11 cellular contexts compared by ENCODE assay signal in genomic region chr4:59612235-59612634, GRCh38.
DNase-seq lines count a peak whose midpoint lies in the region; TF ChIP-seq lines count a peak whose summit lies in the region.
"Had no signal": no experiment of that assay in that cellular context is flagged by ENCODE, and none has a peak within 500 bp of the region (broad histone marks: within the 10 kb centered on the region; RNA-seq: fewer than 3 reads in every experiment).

No MANE protein-coding gene starts in this region.

- no peaks in the 10 kb centered on the region for H3K79me2 ChIP-seq in GM23248 (ENCODE audit: insufficient read depth)

- DNase-seq in GM23248: peak; percentile 37
- DNase-seq in RWPE1 (ENCODE audit: low spot score): peak; percentile 42
- peak; percentile 71 for DNase-seq in fibroblast of gingiva (ENCODE audit: low read depth)
- DNase-seq in skeletal muscle cell (ENCODE audit: low read depth): peak; percentile 41
- DNase-seq in NCI-H2196 treated with DMSO at 0.1 percent for 48 hours (lab: John Stamatoyannopoulos, UW; ENCODE audit: unreplicated experiment): no peak
- no peak for DNase-seq in stimulated activated CD4-positive, alpha-beta T cell treated with anti-CD3 and anti-CD28 coated beads, Interleukin-4, amount 100 ng/mL, for 24 hours
- DNase-seq in thyroid gland: no peak
- DNase-seq in NCI-H526 (lab: John Stamatoyannopoulos, UW): no peak
- DNase-seq: NCI-H1930, PC-9, WERI-Rb-1 had no signal

- H3K9ac ChIP-seq in GM23248: no peak overlapping the region

- no peaks in the 10 kb centered on the region for H3K27me3 ChIP-seq in GM23248 (replicated peaks; ENCODE audit: insufficient read depth)
- H3K27me3 ChIP-seq in thyroid gland: no peaks in the 10 kb centered on the region

- no peak overlapping the region for H3K4me2 ChIP-seq in GM23248 (ENCODE audit: unreplicated experiment)
- H3K4me2 ChIP-seq: PC-9 had no signal

- intact Hi-C loops in thyroid gland (cut with DNase I): no loop called here

- no peaks in the 10 kb centered on the region for H3K4me1 ChIP-seq in GM23248 (ENCODE audit: insufficient read depth)
- H3K4me1 ChIP-seq in thyroid gland: no peaks in the 10 kb centered on the region

- H3K9me3 ChIP-seq in GM23248 (ENCODE audit: low read depth) (no peaks in the 10 kb centered on the region), thyroid gland (no peaks in the 10 kb centered on the region)

- H3K9me2 ChIP-seq in GM23248 (ENCODE audit: insufficient read depth): no peaks in the 10 kb centered on the region

- H3K27ac ChIP-seq in GM23248 (no peak overlapping the region), RWPE1 (no peak overlapping the region), thyroid gland (no peak overlapping the region)
- H3K27ac ChIP-seq: PC-9, WERI-Rb-1 had no signal

- CTCF ChIA-PET in RWPE1 (lab: Yijun Ruan, JAX): no interaction called here

- no peak overlapping the region for H2AFZ ChIP-seq in GM23248
- H2AFZ ChIP-seq: PC-9 had no signal

- in situ Hi-C loops in GM23248 (cut with MboI): no loop called here

- H3K4me3 ChIP-seq in GM23248 (no peak overlapping the region), skeletal muscle cell (ENCODE audit: low read depth, low read length) (no peak overlapping the region), thyroid gland (replicated peaks in 1 of 3) (no peak overlapping the region)
- H3K4me3 ChIP-seq: PC-9 had no signal

- no peak for TF ChIP-seq CTCF in RWPE1 (conservative IDR thresholded peaks at IDR 0.05; ENCODE audit: low read depth)
- TF ChIP-seq CTCF in thyroid gland (IDR thresholded peaks at IDR 0.05): no peak

- no peaks in the 10 kb centered on the region for H3F3A ChIP-seq in GM23248 (ENCODE audit: insufficient read depth)

- no peaks in the 10 kb centered on the region for H4K20me1 ChIP-seq in GM23248 (ENCODE audit: insufficient read depth)

- POLR2A ChIA-PET in RWPE1 (lab: Yijun Ruan, JAX; ENCODE audit: low non-redundant PET): no interaction called here

- 4 to 17% methylated on average over 1 of the region's 1 CpG for WGBS in GM23248 (ENCODE audit: low coverage in 1 of 2, low lambda C conversion rate in 2 of 2, missing lambda C conversion rate in 2 of 2), 2 experiments
- 85 to 89% methylated on average over 1 of the region's 1 CpG for WGBS in thyroid gland, 2 donors

- TF ChIP-seq POLR2A in thyroid gland (IDR thresholded peaks at IDR 0.05): no peak

- no peaks in the 10 kb centered on the region for H3K36me3 ChIP-seq in GM23248 (ENCODE audit: low read depth)
- H3K36me3 ChIP-seq in thyroid gland: no peaks in the 10 kb centered on the region
- H3K36me3 ChIP-seq: WERI-Rb-1 had no signal

Comparison
In these comparisons a context has a peak if more than half of its experiments do, and no peak if none do; other contexts are left out.
1. DNase-seq: peak in GM23248 (single experiment), RWPE1 (single experiment), fibroblast of gingiva (single experiment) and skeletal muscle cell (single experiment); none in NCI-H2196 treated with DMSO at 0.1 percent for 48 hours (single experiment), stimulated activated CD4-positive, alpha-beta T cell treated with anti-CD3 and anti-CD28 coated beads, Interleukin-4, amount 100 ng/mL, for 24 hours (single experiment), thyroid gland (0 of 2) and NCI-H526 (0 of 2).